1 cellular context compared by ENCODE assay signal in genomic region chr21:14762734-14763694, GRCh38.
TF ChIP-seq lines count a peak whose summit lies in the region.

No MANE protein-coding gene starts in this region.

TF ChIP-seq in K562, 482 proteins besides CTCF, POLR2A, EP300 and RAD21 (continued from another document and continues in another):
- TF ChIP-seq ARID3A (IDR thresholded peaks at IDR 0.05; ENCODE audit: borderline replicate concordance, low read depth, low read length) (peak; percentile 87), ZBTB9 (CRISPR knock-in tag; IDR thresholded peaks at IDR 0.05) (no peak), ZNF3 (CRISPR knock-in tag; IDR thresholded peaks at IDR 0.05) (no peak), SMAD2 (IDR thresholded peaks at IDR 0.05; ENCODE audit: low read depth, low read length) (no peak), ZBTB17 (CRISPR knock-in tag; IDR thresholded peaks at IDR 0.05) (no peak), MCM5 (IDR thresholded peaks at IDR 0.05; ENCODE audit: low read depth) (no peak), ZNF232 (CRISPR knock-in tag; IDR thresholded peaks at IDR 0.05) (no peak), ZNF561 (CRISPR knock-in tag; conservative IDR thresholded peaks at IDR 0.05) (no peak), CSDE1 (IDR thresholded peaks at IDR 0.05) (no peak), ZNF217 (CRISPR knock-in tag; IDR thresholded peaks at IDR 0.05) (no peak), OTX1 (CRISPR knock-in tag; IDR thresholded peaks at IDR 0.05) (peak; percentile 62; the same call in 1 of the 2 replicates), RBBP5 (IDR thresholded peaks at IDR 0.05; ENCODE audit: borderline replicate concordance, insufficient read depth, low read length, poor library complexity, severe bottlenecking) (peak; percentile 60), ELK1 (CRISPR knock-in tag; IDR thresholded peaks at IDR 0.05) (no peak), TAF9B (IDR thresholded peaks at IDR 0.05; ENCODE audit: partially characterized antibody) (no peak), ZNF23 (CRISPR knock-in tag; IDR thresholded peaks at IDR 0.05) (no peak), NFATC3 (IDR thresholded peaks at IDR 0.05) (no peak), SOX6 (IDR thresholded peaks at IDR 0.05) (peak; percentile 97), NR2F6 (CRISPR knock-in tag; IDR thresholded peaks at IDR 0.05) (no peak), SETDB1 (IDR thresholded peaks at IDR 0.05; ENCODE audit: low read length) (no peak), CAMTA2 (CRISPR knock-in tag; conservative IDR thresholded peaks at IDR 0.05) (no peak), CEBPG (CRISPR knock-in tag; IDR thresholded peaks at IDR 0.05) (no peak), CEBPG (tag; conservative IDR thresholded peaks at IDR 0.05 in 1 of 2, IDR thresholded peaks at IDR 0.05 in 1 of 2) (no peak; a peak in 1 of 4 replicates), CREB5 (CRISPR knock-in tag; IDR thresholded peaks at IDR 0.05) (no peak), PKNOX1 (IDR thresholded peaks at IDR 0.05) (peak; percentile 86), TCF3 (CRISPR knock-in tag; IDR thresholded peaks at IDR 0.05) (peak; percentile 95), ZNF583 (CRISPR knock-in tag; IDR thresholded peaks at IDR 0.05) (no peak), ATF2 (CRISPR knock-in tag; IDR thresholded peaks at IDR 0.05) (no peak), NFYB (IDR thresholded peaks at IDR 0.05; ENCODE audit: extremely low read depth, insufficient read length) (no peak), ZBTB49 (CRISPR knock-in tag; IDR thresholded peaks at IDR 0.05; ENCODE audit: borderline replicate concordance) (no peak), PTTG1 (tag; IDR thresholded peaks at IDR 0.05; ENCODE audit: low read depth) (no peak), SNIP1 (IDR thresholded peaks at IDR 0.05; ENCODE audit: low read depth) (no peak), RFX7 (CRISPR knock-in tag; IDR thresholded peaks at IDR 0.05) (no peak), PTRF (tag; IDR thresholded peaks at IDR 0.05) (no peak), PYGO2 (tag; IDR thresholded peaks at IDR 0.05) (peak; percentile 71), RCOR1 (IDR thresholded peaks at IDR 0.05; ENCODE audit: borderline replicate concordance in 1 of 2, low read depth in 2 of 2, low read length in 2 of 2) (peak; percentile 54 to 98; a peak in 3 of 4 replicates), DDX20 (tag; IDR thresholded peaks at IDR 0.05; ENCODE audit: low read depth) (no peak), MNT (conservative IDR thresholded peaks at IDR 0.05) (peak; percentile 39 to 46; a peak in 1 of 4 replicates), TBL1XR1 (IDR thresholded peaks at IDR 0.05; ENCODE audit: low read length in 2 of 2) (peak; percentile 46 to 95; a peak in 3 of 4 replicates), NCOR1 (IDR thresholded peaks at IDR 0.05) (peak; percentile 97), BDP1 (IDR thresholded peaks at IDR 0.05; ENCODE audit: insufficient read depth, insufficient read length) (no peak), TCF7L2 (IDR thresholded peaks at IDR 0.05; ENCODE audit: low read depth, low read length) (no peak), NRF1 (conservative IDR thresholded peaks at IDR 0.05 in 1 of 2, IDR thresholded peaks at IDR 0.05 in 1 of 2) (peak in 1 of 2 experiments; percentile 15; a peak in 1 of 4 replicates), ZNF398 (CRISPR knock-in tag; IDR thresholded peaks at IDR 0.05) (no peak), RBM17 (IDR thresholded peaks at IDR 0.05; ENCODE audit: borderline replicate concordance, low read depth, low read length) (no peak), TCF7 (IDR thresholded peaks at IDR 0.05; ENCODE audit: borderline replicate concordance) (no peak; the same call in 1 of the 2 replicates), SRSF3 (IDR thresholded peaks at IDR 0.05; ENCODE audit: insufficient read depth, low read length) (no peak), FOXA3 (CRISPR knock-in tag; conservative IDR thresholded peaks at IDR 0.05 in 1 of 2, IDR thresholded peaks at IDR 0.05 in 1 of 2) (peak; percentile 86 to 97; a peak in 3 of 4 replicates), SREBF2 (CRISPR knock-in tag; IDR thresholded peaks at IDR 0.05) (no peak), EP400 (IDR thresholded peaks at IDR 0.05) (peak; percentile 44), RB1 (IDR thresholded peaks at IDR 0.05; ENCODE audit: low read depth) (no peak), ZNF696 (CRISPR knock-in tag; conservative IDR thresholded peaks at IDR 0.05) (no peak), CTBP1 (IDR thresholded peaks at IDR 0.05; ENCODE audit: borderline replicate concordance) (peak; percentile 98), ILK (tag; IDR thresholded peaks at IDR 0.05; ENCODE audit: borderline replicate concordance, low read depth) (no peak), THRAP3 (IDR thresholded peaks at IDR 0.05; ENCODE audit: borderline replicate concordance) (no peak), CC2D1A (IDR thresholded peaks at IDR 0.05) (peak; percentile 97)
- TF ChIP-seq, protein P1, sequence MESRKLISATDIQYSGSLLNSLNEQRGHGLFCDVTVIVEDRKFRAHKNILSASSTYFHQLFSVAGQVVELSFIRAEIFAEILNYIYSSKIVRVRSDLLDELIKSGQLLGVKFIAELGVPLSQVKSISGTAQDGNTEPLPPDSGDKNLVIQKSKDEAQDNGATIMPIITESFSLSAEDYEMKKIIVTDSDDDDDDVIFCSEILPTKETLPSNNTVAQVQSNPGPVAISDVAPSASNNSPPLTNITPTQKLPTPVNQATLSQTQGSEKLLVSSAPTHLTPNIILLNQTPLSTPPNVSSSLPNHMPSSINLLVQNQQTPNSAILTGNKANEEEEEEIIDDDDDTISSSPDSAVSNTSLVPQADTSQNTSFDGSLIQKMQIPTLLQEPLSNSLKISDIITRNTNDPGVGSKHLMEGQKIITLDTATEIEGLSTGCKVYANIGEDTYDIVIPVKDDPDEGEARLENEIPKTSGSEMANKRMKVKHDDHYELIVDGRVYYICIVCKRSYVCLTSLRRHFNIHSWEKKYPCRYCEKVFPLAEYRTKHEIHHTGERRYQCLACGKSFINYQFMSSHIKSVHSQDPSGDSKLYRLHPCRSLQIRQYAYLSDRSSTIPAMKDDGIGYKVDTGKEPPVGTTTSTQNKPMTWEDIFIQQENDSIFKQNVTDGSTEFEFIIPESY (CRISPR knock-in tag; IDR thresholded peaks at IDR 0.05): no peak
